ENCODE assay signal across 24 cellular contexts in genomic region chr1:240589585-240590110, GRCh38. TPM values are rescaled to one million over a fixed set of nuclear protein-coding genes. Genes with fewer than 3 reads are reported as not detected.
"Had no signal": no experiment of that assay in that cellular context is flagged by ENCODE, and none has a peak within 500 bp of the region (broad histone marks: within the 10 kb centered on the region; RNA-seq: fewer than 3 reads in every experiment).

No MANE protein-coding gene starts in this region.

- FAIRE-seq: RCC 7860 had no signal

- H3K4me3 ChIP-seq: SJSA1, SK-N-MC had no signal

- H3K36me3 ChIP-seq: SJSA1 had no signal

- H3K9me3 ChIP-seq: SJSA1 had no signal

- H3K4me1 ChIP-seq: SJSA1 had no signal

- DNase-seq: KBM-7, MV-4-11, NCI-H1048, NCI-H1105, NCI-H1417, NCI-H1436 treated with DMSO at 0.1 percent for 48 hours, NCI-H1694, NCI-H187 treated with DMSO at 0.1 percent for 48 hours, NCI-H2029 treated with DMSO at 0.1 percent for 48 hours, NCI-H2171, NCI-H226, NCI-H446, NCI-H510A, NCI-H524 treated with DMSO at 0.1 percent for 48 hours, NCI-H69, NCI-H774, Right ventricle myocardium superior, RPMI8226, SIG-M5 had no signal

- H3K27ac ChIP-seq: SJSA1, SK-N-MC had no signal

RNA-seq across cellular contexts. Expression of gene GREM2, which starts 22.3 kb away (rescaled TPM):
- total RNA-seq: HT1080, MCF 10A, Right ventricle myocardium superior had no signal
